26 cellular contexts compared by ENCODE assay signal in genomic region chr9:135726138-135726853, GRCh38. TPM values are rescaled to one million over a fixed set of nuclear protein-coding genes. Genes with fewer than 3 reads are reported as not detected.
DNase-seq lines count a peak whose midpoint lies in the region; ATAC-seq and TF ChIP-seq lines count a peak whose summit lies in the region.
"Had no signal": no experiment of that assay in that cellular context is flagged by ENCODE, and none has a peak within 500 bp of the region (broad histone marks: within the 10 kb centered on the region; RNA-seq: fewer than 3 reads in every experiment).

No MANE protein-coding gene starts in this region.

- H3K9me3 ChIP-seq in A673 (ENCODE audit: low read depth, low read length, poor library complexity, severe bottlenecking): peaks cover under 1% of the 10 kb centered on the region
- H3K9me3 ChIP-seq: body of pancreas, pancreas, thyroid gland had no signal

- CTCF ChIA-PET in A673 (lab: Charles Lee): no interaction called here
- CTCF ChIA-PET in WTC11 (lab: Charles Lee): interaction anchor here (0.9 to 1.5 kb wide), 3 partner anchors 11 to 122 kb away, joined by 3 to 4 read pairs (median 3); no protein-coding TSS in a partner anchor

- BruUV-seq in A673 (replicated peaks; lab: Mats Ljungman, UMichigan): no TSS peak

- peaks cover 12% of the 10 kb centered on the region for H3K27me3 Mint-ChIP-seq in activated naive CD8-positive, alpha-beta T cell treated with anti-CD3 and anti-CD28 coated beads, Interleukin-2, amount 50 U/mL, for 24 hours
- no peaks in the 10 kb centered on the region; the same call in none of the 2 replicates for H3K27me3 Mint-ChIP-seq in WTC11 (ENCODE audit: low read depth)

- intact Hi-C loops in A673 (cut with micrococcal nuclease; ENCODE audit: unreplicated experiment): no loop called here

- ATAC-seq in HG03196 (IDR thresholded peaks at IDR 0.05; ENCODE audit: unreplicated experiment): no peak
- no peak for ATAC-seq in HG03521 (IDR thresholded peaks at IDR 0.05; ENCODE audit: unreplicated experiment)
- ATAC-seq in activated naive CD8-positive, alpha-beta T cell treated with anti-CD3 and anti-CD28 coated beads, Interleukin-2, amount 50 U/mL, for 24 hours: no peak
- no peak for ATAC-seq in WTC11
- ATAC-seq: activated T-helper 17 cell treated with anti-CD3 and anti-CD28 coated beads, Interleukin-2, amount 50 U/mL, for 72 hours; body of pancreas; left colon; pancreas had no signal

- no peaks in the 10 kb centered on the region for H3K4me1 ChIP-seq in A673 (ENCODE audit: insufficient read depth, low read length, poor library complexity, severe bottlenecking)
- H3K4me1 ChIP-seq: body of pancreas, pancreas, sigmoid colon, thyroid gland had no signal

- TF ChIP-seq CTCF in A673 (conservative IDR thresholded peaks at IDR 0.05; ENCODE audit: low read depth, low read length) (0 out of 2 replicates have a peak, but pooled peaks have one; percentile 11), GM10266 (IDR thresholded peaks at IDR 0.05; ENCODE audit: control insufficient read depth, insufficient read depth, low read depth, missing control alignments) (peak; percentile 10), WTC11 (IDR thresholded peaks at IDR 0.05) (no peak)

- H3K36me3 Mint-ChIP-seq in activated naive CD8-positive, alpha-beta T cell treated with anti-CD3 and anti-CD28 coated beads, Interleukin-2, amount 50 U/mL, for 24 hours (ENCODE audit: low read depth): no peaks in the 10 kb centered on the region
- peaks cover 8% of the 10 kb centered on the region for H3K36me3 Mint-ChIP-seq in WTC11
- H3K36me3 Mint-ChIP-seq: activated naive CD8-positive, alpha-beta T cell; CD4-positive, CD25-positive, alpha-beta regulatory T cell had no signal

- H3K36me3 ChIP-seq in A673 (ENCODE audit: insufficient read depth, low read length, poor library complexity, severe bottlenecking): no peaks in the 10 kb centered on the region
- H3K36me3 ChIP-seq: pancreas, sigmoid colon, thyroid gland had no signal

- H3K27ac Mint-ChIP-seq in activated naive CD8-positive, alpha-beta T cell treated with anti-CD3 and anti-CD28 coated beads, Interleukin-2, amount 50 U/mL, for 24 hours: no peak overlapping the region
- H3K27ac Mint-ChIP-seq in WTC11: no peak overlapping the region
- H3K27ac Mint-ChIP-seq: activated naive CD8-positive, alpha-beta T cell; activated T-helper 17 cell treated with anti-CD3 and anti-CD28 coated beads, Interleukin-2, amount 50 U/mL, for 72 hours; CD4-positive, CD25-positive, alpha-beta regulatory T cell; naive B cell had no signal

- H3K27ac ChIP-seq in A673 (ENCODE audit: low read depth, low read length, poor library complexity, severe bottlenecking): no peak overlapping the region
- H3K27ac ChIP-seq: body of pancreas, HL-60, pancreas, sigmoid colon, thyroid gland had no signal

- POLR2A ChIA-PET in A673 (lab: Charles Lee; ENCODE audit: low non-redundant PET) (no interaction called here), WTC11 (lab: Charles Lee) (no interaction called here)

- H3K27me3 ChIP-seq in A673 (replicated peaks; ENCODE audit: insufficient read depth, low read depth, low read length, poor library complexity): no peaks in the 10 kb centered on the region
- H3K27me3 ChIP-seq: body of pancreas, pancreas, thyroid gland had no signal

- H3K4me1 Mint-ChIP-seq in activated naive CD8-positive, alpha-beta T cell treated with anti-CD3 and anti-CD28 coated beads, Interleukin-2, amount 50 U/mL, for 24 hours: no peaks in the 10 kb centered on the region
- H3K4me1 Mint-ChIP-seq in WTC11: peaks cover 13% of the 10 kb centered on the region
- H3K4me1 Mint-ChIP-seq: activated T-helper 17 cell treated with anti-CD3 and anti-CD28 coated beads, Interleukin-2, amount 50 U/mL, for 72 hours; CD4-positive, CD25-positive, alpha-beta regulatory T cell; naive B cell had no signal

- no peak for DNase-seq in A673 (ENCODE audit: low spot score)
- no peak for DNase-seq in GM10266 (ENCODE audit: extremely low spot score)
- DNase-seq in NAMALWA (ENCODE audit: low spot score): peak; percentile 18
- peak; percentile 37 for DNase-seq in dermis blood vessel endothelial cell
- DNase-seq in activated naive CD8-positive, alpha-beta T cell treated with anti-CD3 and anti-CD28 coated beads, Interleukin-2, amount 50 U/mL, for 24 hours: no peak
- DNase-seq in WTC11 (ENCODE audit: low spot score): no peak
- DNase-seq: activated CD4-positive, alpha-beta T cell treated with anti-CD3 and anti-CD28 coated beads for 48 hours; body of pancreas; CD4-positive, CD25-positive, alpha-beta regulatory T cell; DMS53; head of caudate nucleus; left colon; mesendoderm; naive B cell; NCI-H1105 treated with DMSO at 0.1 percent for 48 hours; NCI-H2107; pancreas; Right ventricle myocardium superior; sigmoid colon; thyroid gland had no signal

- H3K4me3 ChIP-seq in A673 (ENCODE audit: low read depth, low read length, poor library complexity, severe bottlenecking): no peak overlapping the region
- H3K4me3 ChIP-seq: body of pancreas, pancreas, sigmoid colon, thyroid gland had no signal

- no peak overlapping the region for H3K4me3 Mint-ChIP-seq in activated naive CD8-positive, alpha-beta T cell treated with anti-CD3 and anti-CD28 coated beads, Interleukin-2, amount 50 U/mL, for 24 hours
- no peak overlapping the region for H3K4me3 Mint-ChIP-seq in WTC11
- H3K4me3 Mint-ChIP-seq: activated naive CD8-positive, alpha-beta T cell; activated T-helper 17 cell treated with anti-CD3 and anti-CD28 coated beads, Interleukin-2, amount 50 U/mL, for 72 hours; CD4-positive, CD25-positive, alpha-beta regulatory T cell; naive B cell had no signal

- H3K9me3 Mint-ChIP-seq in activated naive CD8-positive, alpha-beta T cell treated with anti-CD3 and anti-CD28 coated beads, Interleukin-2, amount 50 U/mL, for 24 hours: peaks cover 4% of the 10 kb centered on the region
- peaks cover 9% of the 10 kb centered on the region for H3K9me3 Mint-ChIP-seq in WTC11
- H3K9me3 Mint-ChIP-seq: activated T-helper 17 cell treated with anti-CD3 and anti-CD28 coated beads, Interleukin-2, amount 50 U/mL, for 72 hours had no signal

TF ChIP-seq in WTC11, 78 proteins besides CTCF, POLR2A, EP300 and RAD21:
- no peak for TF ChIP-seq PRDM15 (CRISPR knock-in tag; IDR thresholded peaks at IDR 0.05)
- TF ChIP-seq SMAD4 (CRISPR knock-in tag; IDR thresholded peaks at IDR 0.05): no peak
- no peak for TF ChIP-seq ZNF396 (CRISPR knock-in tag; IDR thresholded peaks at IDR 0.05; ENCODE audit: borderline replicate concordance)

RNA-seq across cellular contexts. Expression of gene KCNT1, which starts 24.3 kb away (rescaled TPM):
- total RNA-seq in A673 (2021): 0.31 TPM in 1 of 2 replicates, not detected in the other
- not detected in 2 replicates for total RNA-seq in dermis blood vessel endothelial cell
- 0.13 to 0.16 TPM (median 0.14 TPM) in 3 replicates for total RNA-seq in WTC11 (2021)
- total RNA-seq: activated T-helper 17 cell treated with anti-CD3 and anti-CD28 coated beads, Interleukin-2, amount 50 U/mL, for 72 hours; CD4-positive, CD25-positive, alpha-beta regulatory T cell; NCI-H460 had no signal

RNA-seq across cellular contexts. Expression of gene SOHLH1, which starts 27.0 kb away (rescaled TPM):
- total RNA-seq in A673 (2021) (not detected in 2 replicates), dermis blood vessel endothelial cell (0.05 TPM in 1 of 2 replicates, not detected in the other), WTC11 (2021) (not detected in 3 replicates)
- total RNA-seq: activated T-helper 17 cell treated with anti-CD3 and anti-CD28 coated beads, Interleukin-2, amount 50 U/mL, for 72 hours; body of pancreas; CD4-positive, CD25-positive, alpha-beta regulatory T cell; left colon; NCI-H460; pancreas; Right ventricle myocardium superior; sigmoid colon; thyroid gland had no signal

Comparison
In these comparisons a context has a peak if more than half of its experiments do, and no peak if none do; other contexts are left out.
1. DNase-seq: peak in NAMALWA (single experiment) and dermis blood vessel endothelial cell (single experiment); none in A673 (single experiment), GM10266 (single experiment), activated naive CD8-positive, alpha-beta T cell treated with anti-CD3 and anti-CD28 coated beads, Interleukin-2, amount 50 U/mL, for 24 hours (single experiment) and WTC11 (single experiment).